20 cellular contexts compared by ENCODE assay signal in genomic region chr6:112800916-112801315, GRCh38.
DNase-seq lines count a peak whose midpoint lies in the region; ATAC-seq, FAIRE-seq and TF ChIP-seq lines count a peak whose summit lies in the region.
"Had no signal": no experiment of that assay in that cellular context is flagged by ENCODE, and none has a peak within 500 bp of the region (broad histone marks: within the 10 kb centered on the region; RNA-seq: fewer than 3 reads in every experiment).

No MANE protein-coding gene starts in this region.

- TF ChIP-seq RAD21 in GM12878 (IDR thresholded peaks at IDR 0.05; ENCODE audit: insufficient read depth, low read depth, low read length): no peak

- intact Hi-C loops in GM12878 (cut with micrococcal nuclease; ENCODE audit: unreplicated experiment): no loop called here
- intact Hi-C loops in vagina (cut with DNase I): no loop called here

- TF ChIP-seq CTCF in GM12878 (IDR thresholded peaks at IDR 0.05 in 2 of 3, conservative IDR thresholded peaks at IDR 0.05 in 1 of 3; ENCODE audit: control insufficient read depth in 2 of 3, extremely low read depth in 1 of 3, insufficient read depth in 1 of 3, low read depth in 3 of 3, low read length in 3 of 3): no peak
- no peak for TF ChIP-seq CTCF in smooth muscle cell (IDR thresholded peaks at IDR 0.05; ENCODE audit: borderline replicate concordance, insufficient read depth, poor library complexity, severe bottlenecking)
- TF ChIP-seq CTCF in right atrium auricular region (IDR thresholded peaks at IDR 0.05): no peak
- no peak for TF ChIP-seq CTCF in vagina (IDR thresholded peaks at IDR 0.05)

- ATAC-seq in GM18868 (IDR thresholded peaks at IDR 0.05; ENCODE audit: unreplicated experiment) (peak; percentile 41), HG02885 (IDR thresholded peaks at IDR 0.05; ENCODE audit: poor library complexity, unreplicated experiment) (peak; percentile 65), GM12878 (peak; percentile 61), HG03045 (IDR thresholded peaks at IDR 0.05; ENCODE audit: unreplicated experiment) (no peak)
- ATAC-seq: gastroesophageal sphincter had no signal

- H3K27ac ChIP-seq in GM12878 (ENCODE audit: control insufficient read depth, insufficient read depth) (no peak overlapping the region), smooth muscle cell (ENCODE audit: low read depth) (peak overlapping the region; percentile 86), right atrium auricular region (no peak overlapping the region), vagina (no peak overlapping the region)
- H3K27ac ChIP-seq: cardiac muscle cell, dorsolateral prefrontal cortex, gastroesophageal sphincter, upper lobe of left lung had no signal

- H3K79me2 ChIP-seq in GM12878 (ENCODE audit: control insufficient read depth, insufficient read depth, low read length) (no peaks in the 10 kb centered on the region), smooth muscle cell (ENCODE audit: low read depth) (no peaks in the 10 kb centered on the region)

- H4K20me1 ChIP-seq in GM12878 (ENCODE audit: control insufficient read depth, insufficient read depth) (no peaks in the 10 kb centered on the region), smooth muscle cell (ENCODE audit: low read depth) (no peaks in the 10 kb centered on the region)

- H2AFZ ChIP-seq in GM12878 (ENCODE audit: control insufficient read depth, low read depth, low read length) (no peak overlapping the region), smooth muscle cell (ENCODE audit: low read depth) (peak overlapping the region; percentile 35)

- 14% methylated on average over 1 of the region's 1 CpG for WGBS in GM12878 (ENCODE audit: insufficient coverage, insufficient replicate concordance, low lambda C conversion rate, missing lambda C conversion rate)
- 100% methylated on average over 1 of the region's 1 CpG for WGBS in smooth muscle cell (ENCODE audit: low lambda C conversion rate)

- no peak for TF ChIP-seq EP300 in GM12878 (IDR thresholded peaks at IDR 0.05; ENCODE audit: borderline replicate concordance in 1 of 2, control insufficient read depth in 1 of 2, low read depth in 2 of 2, low read length in 2 of 2)

- no peaks in the 10 kb centered on the region for H3K36me3 ChIP-seq in GM12878 (ENCODE audit: control insufficient read depth in 2 of 2, insufficient read depth in 2 of 2, low read length in 1 of 2)
- H3K36me3 ChIP-seq in smooth muscle cell (ENCODE audit: low read depth): no peaks in the 10 kb centered on the region
- H3K36me3 ChIP-seq in right atrium auricular region: no peaks in the 10 kb centered on the region
- H3K36me3 ChIP-seq in vagina: no peaks in the 10 kb centered on the region
- H3K36me3 ChIP-seq: cardiac muscle cell, gastroesophageal sphincter, HAP-1, upper lobe of left lung had no signal

- H3K4me1 ChIP-seq in GM12878 (ENCODE audit: control insufficient read depth, insufficient read depth, low read length): no peaks in the 10 kb centered on the region
- H3K4me1 ChIP-seq in smooth muscle cell (ENCODE audit: low read depth): no peaks in the 10 kb centered on the region
- H3K4me1 ChIP-seq in right atrium auricular region: no peaks in the 10 kb centered on the region
- peaks cover 6% of the 10 kb centered on the region for H3K4me1 ChIP-seq in vagina
- H3K4me1 ChIP-seq: gastroesophageal sphincter, HAP-1, upper lobe of left lung had no signal

- no peak for FAIRE-seq in GM12878 (lab: Jason Lieb, UNC)

- no TSS peak for BruUV-seq in GM12878 (replicated peaks; lab: Mats Ljungman, UMichigan)

- H3K4me3 ChIP-seq in GM12878 (no peak overlapping the region), smooth muscle cell (no peak overlapping the region), right atrium auricular region (no peak overlapping the region), vagina (no peak overlapping the region)
- H3K4me3 ChIP-seq: cardiac muscle cell, dorsolateral prefrontal cortex, gastroesophageal sphincter, HAP-1, upper lobe of left lung had no signal

- in situ Hi-C loops in GM12878 (cut with MboI): no loop called here

- CTCF ChIA-PET in GM12878 (lab: Yijun Ruan, JAX): no interaction called here

- no peaks in the 10 kb centered on the region for H3F3A ChIP-seq in smooth muscle cell (ENCODE audit: low read depth)

- TF ChIP-seq POLR2A in GM12878 (IDR thresholded peaks at IDR 0.05; ENCODE audit: low read depth, low read length): no peak
- TF ChIP-seq POLR2A in vagina (IDR thresholded peaks at IDR 0.05): no peak

- H3K27me3 ChIP-seq in GM12878 (replicated peaks in 1 of 2; ENCODE audit: control insufficient read depth in 2 of 2, insufficient read depth in 2 of 2, low read length in 1 of 2) (no peaks in the 10 kb centered on the region), smooth muscle cell (ENCODE audit: low read depth) (no peaks in the 10 kb centered on the region), right atrium auricular region (no peaks in the 10 kb centered on the region), vagina (no peaks in the 10 kb centered on the region)
- H3K27me3 ChIP-seq: cardiac muscle cell, dorsolateral prefrontal cortex, gastroesophageal sphincter, upper lobe of left lung had no signal

- POLR2A ChIA-PET in GM12878 (lab: Charles Lee): no interaction called here

- RAD21 ChIA-PET in GM12878 (lab: Charles Lee; ENCODE audit: unreplicated experiment): no interaction called here

- H3K9ac ChIP-seq in GM12878 (ENCODE audit: control insufficient read depth, insufficient read depth, low read length) (no peak overlapping the region), smooth muscle cell (ENCODE audit: low read depth) (no peak overlapping the region)

- H3K9me3 ChIP-seq in GM12878 (replicated peaks; ENCODE audit: control insufficient read depth, insufficient read depth, low read length) (no peaks in the 10 kb centered on the region), smooth muscle cell (replicated peaks; ENCODE audit: low read depth) (no peaks in the 10 kb centered on the region), right atrium auricular region (no peaks in the 10 kb centered on the region), vagina (no peaks in the 10 kb centered on the region)
- H3K9me3 ChIP-seq: gastroesophageal sphincter, HAP-1 had no signal

- H3K4me2 ChIP-seq in GM12878 (ENCODE audit: control insufficient read depth, insufficient read depth): no peak overlapping the region
- H3K4me2 ChIP-seq in smooth muscle cell: peak overlapping the region; percentile 72

- no peak for DNase-seq in GM12878 (ENCODE audit: low read depth, low spot score)
- DNase-seq in smooth muscle cell (lab: John Stamatoyannopoulos, UW; ENCODE audit: unreplicated experiment): no peak
- no peak for DNase-seq in right atrium auricular region (ENCODE audit: low spot score)
- DNase-seq in vagina (ENCODE audit: extremely low spot score in 2 of 2): no peak
- DNase-seq: activated CD4-positive, alpha-beta memory T cell treated with anti-CD3 and anti-CD28 coated beads for 36 hours; activated gamma-delta T cell; dorsolateral prefrontal cortex; kidney; MM.1S; NCI-H2171 treated with DMSO at 0.1 percent for 48 hours; NCI-H69; stimulated activated CD8-positive, alpha-beta memory T cell treated with anti-CD3 and anti-CD28 coated beads, Interleukin-4, amount 100 ng/mL, for 48 hours; T-helper 2 cell; upper lobe of left lung had no signal

- SMC1A ChIA-PET in GM12878 (lab: Charles Lee; ENCODE audit: uncharacterized antibody, unreplicated experiment): no interaction called here

TF ChIP-seq in GM12878, 131 proteins besides CTCF, POLR2A, EP300 and RAD21:
- TF ChIP-seq JUNB (IDR thresholded peaks at IDR 0.05) (peak; percentile 51), EZH2 (IDR thresholded peaks at IDR 0.05; ENCODE audit: borderline replicate concordance, control insufficient read depth, low read depth, low read length) (no peak), KAT2A (conservative IDR thresholded peaks at IDR 0.05; ENCODE audit: control insufficient read depth, low read depth, low read length) (no peak), RUNX3 (IDR thresholded peaks at IDR 0.05; ENCODE audit: low read length) (peak; percentile 28; the same call in 1 of the 2 replicates), TCF7 (IDR thresholded peaks at IDR 0.05; ENCODE audit: borderline replicate concordance) (no peak)
